10 cellular contexts compared by ENCODE assay signal in the genomic region with DNA sequence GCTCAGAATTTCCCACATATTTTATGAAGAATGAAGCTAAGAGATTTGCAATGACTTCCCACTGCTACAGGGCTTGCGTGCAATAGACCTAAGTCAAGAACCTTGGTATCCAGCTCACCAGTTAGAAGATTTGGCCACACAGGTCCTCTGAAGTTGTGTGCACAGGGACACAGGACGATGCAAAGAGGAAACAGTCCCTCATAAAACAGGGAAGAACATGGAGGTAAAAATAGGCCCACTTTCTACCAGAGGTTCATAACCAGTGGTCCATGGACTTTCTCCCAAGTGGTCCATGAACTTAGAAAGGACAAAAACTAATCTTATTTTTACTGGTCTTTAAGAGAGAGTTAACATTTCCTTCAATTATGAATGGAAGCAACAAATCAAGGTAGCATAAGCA. TPM values are rescaled to one million over a fixed set of nuclear protein-coding genes. Genes with fewer than 3 reads are reported as not detected.
A peak's percentile ranks its signal among the peaks of the same experiment; 100 is the strongest.
DNase-seq lines count a peak whose midpoint lies in the region; ATAC-seq, FAIRE-seq and TF ChIP-seq lines count a peak whose summit lies in the region.
"Had no signal": no experiment of that assay in that cellular context is flagged by ENCODE, and none has a peak within 500 bp of the region (broad histone marks: within the 10 kb centered on the region; RNA-seq: fewer than 3 reads in every experiment).

No MANE protein-coding gene starts in this region.

- H3K9me3 Mint-ChIP-seq in H9 = no peaks in the 10 kb centered on the region

- TF ChIP-seq RAD21 in A549 (conservative IDR thresholded peaks at IDR 0.05 in 1 of 2, IDR thresholded peaks at IDR 0.05 in 1 of 2) = no peak

- H3K4me2 ChIP-seq in A549 = peak overlapping the region; percentile 76
- peak overlapping the region; percentile 69 for H3K4me2 ChIP-seq in H9 (ENCODE audit: insufficient read depth, insufficient read length, low read length)
- H3K4me2 ChIP-seq in mesendoderm (ENCODE audit: low read length) = no peak overlapping the region

- no peak for TF ChIP-seq CTCF in A549 (IDR thresholded peaks at IDR 0.05)
- TF ChIP-seq CTCF in H9 (conservative IDR thresholded peaks at IDR 0.05) = no peak
- TF ChIP-seq CTCF in astrocyte of the cerebellum (IDR thresholded peaks at IDR 0.05; ENCODE audit: low read depth, low read length, missing control alignments) = no peak
- TF ChIP-seq CTCF in body of pancreas (IDR thresholded peaks at IDR 0.05) = no peak

- peaks cover 1% of the 10 kb centered on the region; the same call in 1 of the 2 replicates for H3K27me3 Mint-ChIP-seq in H9 (ENCODE audit: low read depth)

- TF ChIP-seq POLR2A in A549 (IDR thresholded peaks at IDR 0.05; ENCODE audit: low read length) (no peak), body of pancreas (IDR thresholded peaks at IDR 0.05) (no peak)

- WGBS in A549 (ENCODE audit: missing lambda C conversion rate) = 84% methylated on average over 2 of the region's 2 CpGs
- no CpG with 5 or more reads among the region's 2 CpGs for WGBS in H9 (ENCODE audit: extremely low coverage, insufficient read length, low lambda C conversion rate)
- WGBS in mesendoderm (ENCODE audit: extremely low coverage, insufficient coverage, low lambda C conversion rate) = no CpG with 5 or more reads among the region's 2 CpGs
- WGBS in body of pancreas, 2 donors = 62 to 80% methylated on average over 2 of the region's 2 CpGs

- no peak for FAIRE-seq in A549 (lab: Jason Lieb, UNC)
- FAIRE-seq: pancreas had no signal

- no peak for ATAC-seq in A549
- no peak for ATAC-seq in HG02870 (IDR thresholded peaks at IDR 0.05; ENCODE audit: unreplicated experiment)
- ATAC-seq in body of pancreas = no peak
- ATAC-seq in GM18907 (IDR thresholded peaks at IDR 0.05; ENCODE audit: unreplicated experiment) = no peak

- peaks cover 3% of the 10 kb centered on the region; the same call in 1 of the 2 replicates for H3K79me2 ChIP-seq in H9 (ENCODE audit: insufficient read depth, low read length)
- H3K79me2 ChIP-seq in mesendoderm (ENCODE audit: control insufficient read depth, insufficient read depth, low read length) = peaks cover 1% of the 10 kb centered on the region

- no peaks in the 10 kb centered on the region for H3K9me3 ChIP-seq in A549
- H3K9me3 ChIP-seq in H9 (ENCODE audit: control insufficient read depth, low read depth, low read length) = no peaks in the 10 kb centered on the region
- no peaks in the 10 kb centered on the region for H3K9me3 ChIP-seq in body of pancreas
- H3K9me3 ChIP-seq: pancreas, testis had no signal

- H3K79me1 ChIP-seq in H9 (ENCODE audit: insufficient read depth, low read depth, low read length, poor library complexity, severe bottlenecking) (no peaks in the 10 kb centered on the region), mesendoderm (ENCODE audit: low read length) (peaks cover 4% of the 10 kb centered on the region)

- H3K36me3 Mint-ChIP-seq in H9 (ENCODE audit: insufficient read depth in 1 of 3, low read depth in 3 of 3) = peaks cover 6 to 31% (median 23%) of the 10 kb centered on the region in 3 experiments; a peak in 6 of 7 replicates

- CTCF ChIA-PET in A549 (lab: Yijun Ruan, JAX) = interaction anchor here (0.5 to 1.0 kb wide), 2 partner anchors 105 to 1691 kb away, joined by 3 read pairs; no protein-coding TSS in a partner anchor

- no peak overlapping the region for H3K14ac ChIP-seq in H9 (ENCODE audit: insufficient read depth, low read length)

- no peak overlapping the region for H3T11ph ChIP-seq in H9 (ENCODE audit: low read length)

- peaks cover 4% of the 10 kb centered on the region for H3K23me2 ChIP-seq in H9 (ENCODE audit: insufficient read length, low read depth, low read length, poor library complexity, severe bottlenecking)

- intact Hi-C loops in body of pancreas (cut with DNase I) = loop anchor here (10.0 kb wide), 1 partner anchor 126 kb away; a partner anchor contains a TSS

- H2BK15ac ChIP-seq in H9 (ENCODE audit: low read depth, low read length) (no peak overlapping the region), mesendoderm (replicated peaks; ENCODE audit: low read depth) (no peak overlapping the region)

- no peak overlapping the region for H3K27ac Mint-ChIP-seq in H9

- H3K23ac ChIP-seq in H9 (ENCODE audit: insufficient read length, low read depth, low read length) (no peak overlapping the region), mesendoderm (ENCODE audit: low read length) (no peak overlapping the region)

- H3K18ac ChIP-seq in H9 (ENCODE audit: insufficient read length, low read depth, low read length) = no peak overlapping the region
- H3K18ac ChIP-seq in mesendoderm (ENCODE audit: low read length) = no peak overlapping the region

- POLR2A ChIA-PET in A549 (lab: Yijun Ruan, JAX) = no interaction called here

- H2BK12ac ChIP-seq in H9 (ENCODE audit: insufficient read length, low read depth, low read length) = no peak overlapping the region

- H3K4ac ChIP-seq in H9 (ENCODE audit: low read depth, low read length) (no peak overlapping the region), mesendoderm (ENCODE audit: low read depth, low read length) (no peak overlapping the region)

- H3K27me3 ChIP-seq in H9 (ENCODE audit: insufficient read depth, low read length) (no peaks in the 10 kb centered on the region; the same call in 1 of the 2 replicates), mesendoderm (ENCODE audit: insufficient read depth, low read length, poor library complexity) (no peaks in the 10 kb centered on the region), body of pancreas (no peaks in the 10 kb centered on the region)
- H3K27me3 ChIP-seq: testis had no signal

- H3K4me3 ChIP-seq in A549 = peak overlapping the region; percentile 86
- peak overlapping the region; percentile 73 for H3K4me3 ChIP-seq in astrocyte of the cerebellum (ENCODE audit: low read depth, low read length)
- no peak overlapping the region for H3K4me3 ChIP-seq in mesendoderm (ENCODE audit: low read length)
- H3K4me3 ChIP-seq in body of pancreas = no peak overlapping the region

- H3K4me1 ChIP-seq in A549 (peaks cover 5% of the 10 kb centered on the region; the same call in 1 of the 3 replicates), H9 (ENCODE audit: insufficient read depth, low read length) (no peaks in the 10 kb centered on the region), mesendoderm (ENCODE audit: control insufficient read depth, low read depth, low read length) (peaks cover 2% of the 10 kb centered on the region), body of pancreas (peaks cover 14% of the 10 kb centered on the region)

- H3K4me1 Mint-ChIP-seq in H9 = peaks cover 13 to 14% of the 10 kb centered on the region in 2 experiments

- H2AFZ ChIP-seq in H9 (ENCODE audit: low read length) = no peak overlapping the region

- H3K56ac ChIP-seq in H9 (ENCODE audit: insufficient read length, low read depth, low read length) (no peak overlapping the region), mesendoderm (ENCODE audit: low read length) (no peak overlapping the region)

- H4K5ac ChIP-seq in H9 (ENCODE audit: insufficient read length, low read depth, low read length) = no peak overlapping the region
- H4K5ac ChIP-seq in mesendoderm (ENCODE audit: low read length) = no peak overlapping the region

- H2BK120ac ChIP-seq in H9 (ENCODE audit: low read depth, low read length, poor library complexity, severe bottlenecking) (no peak overlapping the region), mesendoderm (ENCODE audit: low read depth, low read length) (no peak overlapping the region)

- DNase-seq in A549 (ENCODE audit: low read depth in 1 of 2, low spot score in 1 of 2) (no peak), H9 (no peak), astrocyte of the cerebellum (ENCODE audit: low read depth) (no peak), mesendoderm (no peak), body of pancreas (no peak), DMS53 (lab: John Stamatoyannopoulos, UW) (no peak)
- DNase-seq: pancreas, testis had no signal

- H4K91ac ChIP-seq in H9 (ENCODE audit: insufficient read length, low read depth, low read length) = no peak overlapping the region

- H3K27ac ChIP-seq in A549 (no peak overlapping the region), H9 (ENCODE audit: insufficient read length, low read depth, low read length) (no peak overlapping the region), mesendoderm (ENCODE audit: low read depth, low read length) (no peak overlapping the region), body of pancreas (no peak overlapping the region)
- H3K27ac ChIP-seq: pancreas, testis had no signal

- H2AK5ac ChIP-seq in H9 (ENCODE audit: insufficient read length, low read length) (no peak overlapping the region), mesendoderm (ENCODE audit: low read length) (no peak overlapping the region)

- no peak overlapping the region for H4K8ac ChIP-seq in H9 (replicated peaks; ENCODE audit: insufficient read length, low read depth, low read length)
- no peak overlapping the region for H4K8ac ChIP-seq in mesendoderm (ENCODE audit: low read depth, low read length)

- H3K4me3 Mint-ChIP-seq in H9 = peak overlapping the region; percentile 78 to 96

- no peak overlapping the region for H2BK20ac ChIP-seq in H9 (ENCODE audit: low read depth, low read length, poor library complexity, severe bottlenecking)

- no peak for TF ChIP-seq EP300 in A549 (IDR thresholded peaks at IDR 0.05)

- in situ Hi-C loops in astrocyte of the cerebellum (cut with HindIII; ENCODE audit: low sequenced_read_pairs) = no loop called here

- H3K9ac ChIP-seq in H9 (ENCODE audit: extremely low read depth, insufficient read length, low read length) (peak overlapping the region; percentile 26), mesendoderm (ENCODE audit: low read length) (peak overlapping the region; percentile 1)

- no peaks in the 10 kb centered on the region for H4K20me1 ChIP-seq in H9 (ENCODE audit: control insufficient read depth, insufficient read depth, insufficient read length)

- H2BK5ac ChIP-seq in H9 (ENCODE audit: insufficient read length, low read length) (no peak overlapping the region), mesendoderm (ENCODE audit: low read length) (no peak overlapping the region)

- H3K36me3 ChIP-seq in mesendoderm (ENCODE audit: control insufficient read depth, insufficient read depth, low read length) (no peaks in the 10 kb centered on the region), body of pancreas (replicated peaks in 1 of 2; ENCODE audit: insufficient read depth in 1 of 2, low read depth in 2 of 2) (peaks cover 0 to 2% of the 10 kb centered on the region in 2 donors)

RNA-seq across cellular contexts. Expression of a gene that starts 1.3 kb away (rescaled TPM):
- 2.3 TPM in 2 replicates for polyA plus RNA-seq in A549 (2011; rRNA removed)
- polyA plus RNA-seq in A549 (2012; cell fraction: cytosol; rRNA removed) = 0.81 and 1.0 TPM in 2 replicates
- polyA plus RNA-seq in A549 (2012; cell fraction: nucleus; rRNA removed) = 0.70 and 0.72 TPM in 2 replicates
- polyA plus RNA-seq in A549 (2017; fragmentation: RNase III; extraction: RNeasy Plus Mini Kit Qiagen cat#74134 plus additional on column Dnase treatment) = 1.7 to 2.1 TPM (median 1.8 TPM) in 3 replicates
- polyA minus RNA-seq in A549 (2011; rRNA and poly(A)+ RNA removed) = 1.7 and 1.9 TPM in 2 replicates
- total RNA-seq in H9 (2021) = 8.2 and 8.8 TPM in 2 replicates
- 3.1 TPM for polyA plus RNA-seq in mesendoderm (2013, experiment 1 of 2)
- 3.3 TPM for polyA plus RNA-seq in mesendoderm (2013, experiment 2 of 2)
- total RNA-seq in body of pancreas = 1 to 10 TPM; 2.3 to 2.6 TPM

RNA-seq across cellular contexts. Expression of a gene that starts 8.3 kb away (rescaled TPM):
- polyA plus RNA-seq in A549 (2011; rRNA removed) (not detected in 2 replicates), A549 (2017; fragmentation: RNase III; extraction: RNeasy Plus Mini Kit Qiagen cat#74134 plus additional on column Dnase treatment) (not detected in 3 replicates)
- polyA plus RNA-seq in A549 (2012; cell fraction: cytosol; rRNA removed) = not detected in 2 replicates
- polyA plus RNA-seq in A549 (2012; cell fraction: nucleus; rRNA removed) = not detected in 2 replicates
- not detected in 2 replicates for polyA minus RNA-seq in A549 (2011; rRNA and poly(A)+ RNA removed)
- total RNA-seq in H9 (2021) (0.13 TPM in 1 of 2 replicates, not detected in the other), body of pancreas (under 1 TPM in 1 of 2 donors, not detected in 1; 0.52 TPM)
- polyA plus RNA-seq in mesendoderm (2013, experiment 1 of 2) = 0.17 TPM
- 0.07 TPM for polyA plus RNA-seq in mesendoderm (2013, experiment 2 of 2)

RNA-seq across cellular contexts. Expression of a gene that starts 16.2 kb away (rescaled TPM):
- polyA plus RNA-seq in A549 (2011; rRNA removed) (10.1 and 11.2 TPM in 2 replicates), A549 (2017; fragmentation: RNase III; extraction: RNeasy Plus Mini Kit Qiagen cat#74134 plus additional on column Dnase treatment) (5.0 to 6.2 TPM (median 5.9 TPM) in 3 replicates)
- 2.1 and 2.9 TPM in 2 replicates for polyA plus RNA-seq in A549 (2012; cell fraction: cytosol; rRNA removed)
- polyA plus RNA-seq in A549 (2012; cell fraction: nucleus; rRNA removed) = 3.3 and 4.0 TPM in 2 replicates
- 7.8 and 9.8 TPM in 2 replicates for polyA minus RNA-seq in A549 (2011; rRNA and poly(A)+ RNA removed)
- total RNA-seq in H9 (2021) (9.0 TPM in 2 replicates), body of pancreas (10 to 100 TPM in 1 of 2 donors, 1 to 10 TPM in 1; 8.2 to 22.8 TPM)
- polyA plus RNA-seq in mesendoderm (2013, experiment 1 of 2) = 8.0 TPM
- 8.4 TPM for polyA plus RNA-seq in mesendoderm (2013, experiment 2 of 2)

RNA-seq across cellular contexts. Expression of a gene that starts 25.7 kb away (rescaled TPM):
- polyA plus RNA-seq in A549 (2011; rRNA removed) (16.2 and 18.4 TPM in 2 replicates), A549 (2017; fragmentation: RNase III; extraction: RNeasy Plus Mini Kit Qiagen cat#74134 plus additional on column Dnase treatment) (7.2 to 8.1 TPM (median 7.7 TPM) in 3 replicates)
- 4.3 and 4.9 TPM in 2 replicates for polyA plus RNA-seq in A549 (2012; cell fraction: cytosol; rRNA removed)
- polyA plus RNA-seq in A549 (2012; cell fraction: nucleus; rRNA removed) = 4.0 and 5.8 TPM in 2 replicates
- polyA minus RNA-seq in A549 (2011; rRNA and poly(A)+ RNA removed) = 11.5 and 15.3 TPM in 2 replicates
- total RNA-seq in H9 (2021) (11.5 and 12.7 TPM in 2 replicates), body of pancreas (10 to 100 TPM in 1 of 2 donors, 1 to 10 TPM in 1; 9.1 to 10.9 TPM)
- 9.2 TPM for polyA plus RNA-seq in mesendoderm (2013, experiment 1 of 2)
- 8.6 TPM for polyA plus RNA-seq in mesendoderm (2013, experiment 2 of 2)

RNA-seq across cellular contexts. Expression of a gene that starts 30.6 kb away (rescaled TPM):
- polyA plus RNA-seq in A549 (2011; rRNA removed) (5.2 and 7.0 TPM in 2 replicates), A549 (2017; fragmentation: RNase III; extraction: RNeasy Plus Mini Kit Qiagen cat#74134 plus additional on column Dnase treatment) (3.7 to 4.1 TPM (median 3.7 TPM) in 3 replicates)
- polyA plus RNA-seq in A549 (2012; cell fraction: cytosol; rRNA removed) = 2.2 and 2.5 TPM in 2 replicates
- polyA plus RNA-seq in A549 (2012; cell fraction: nucleus; rRNA removed) = 1.8 and 2.2 TPM in 2 replicates
- polyA minus RNA-seq in A549 (2011; rRNA and poly(A)+ RNA removed) = 3.3 and 3.8 TPM in 2 replicates
- total RNA-seq in H9 (2021) (8.1 and 10.1 TPM in 2 replicates), body of pancreas (1 to 10 TPM in 1 of 2 donors, under 1 TPM in 1; 0.66 to 2.3 TPM)
- 5.4 TPM for polyA plus RNA-seq in mesendoderm (2013, experiment 1 of 2)
- polyA plus RNA-seq in mesendoderm (2013, experiment 2 of 2) = 5.6 TPM

Comparison
In these comparisons a context has a peak if more than half of its experiments do, and no peak if none do; other contexts are left out.
1. H3K4me3 ChIP-seq: peak in A549 (single experiment) and astrocyte of the cerebellum (single experiment); none in mesendoderm (single experiment) and body of pancreas (0 of 2).